Comparison of ENCODE assay signal across 34 cellular contexts in the genomic region with DNA sequence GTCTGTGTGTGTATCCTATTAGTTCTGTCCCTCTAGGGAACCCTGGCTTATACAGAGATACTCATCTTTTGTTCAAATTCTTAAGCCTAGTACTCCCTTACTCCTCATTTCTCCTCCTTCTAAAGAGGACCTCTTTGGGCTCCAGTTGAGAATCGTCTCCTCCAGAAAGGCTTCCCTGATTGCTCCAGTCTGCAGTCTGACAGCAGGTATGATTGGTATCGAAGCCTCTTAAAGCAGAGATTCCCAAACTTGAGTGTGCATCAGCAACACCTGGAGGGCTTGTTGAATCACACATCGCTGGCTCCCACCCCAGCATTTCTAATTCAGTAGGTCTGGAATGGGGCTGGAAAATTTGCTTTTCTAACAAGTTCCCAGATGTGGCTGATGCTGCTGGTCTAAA.
"Had no signal": no experiment of that assay in that cellular context is flagged by ENCODE, and none has a peak within 500 bp of the region (broad histone marks: within the 10 kb centered on the region; RNA-seq: fewer than 3 reads in every experiment).

No MANE protein-coding gene starts in this region.

- H3K9me3 ChIP-seq: adrenal gland, ascending aorta, body of pancreas, breast epithelium had no signal

- H3K4me3 ChIP-seq: adrenal gland, ascending aorta, body of pancreas, breast epithelium, cardiac muscle cell had no signal

- ATAC-seq: activated naive CD4-positive, alpha-beta T cell treated with anti-CD3 and anti-CD28 coated beads, Interleukin-2, amount 50 U/mL, for 72 hours; activated naive CD8-positive, alpha-beta T cell treated with anti-CD3 and anti-CD28 coated beads, Interleukin-2, amount 50 U/mL, for 24 hours; activated T-cell treated with anti-CD3 and anti-CD28 coated beads, Interleukin-2, amount 50 U/mL, for 4 hours; activated T-cell treated with anti-CD3 and anti-CD28 coated beads, Interleukin-2, amount 50 U/mL, for 72 hours; activated T-helper 17 cell treated with anti-CD3 and anti-CD28 coated beads, Interleukin-2, amount 50 U/mL, for 72 hours; body of pancreas had no signal

- H3K27me3 ChIP-seq: adrenal gland, ascending aorta, body of pancreas, brain microvascular endothelial cell, breast epithelium, cardiac muscle cell had no signal

- H3K27ac ChIP-seq: adrenal gland, ascending aorta, body of pancreas, brain microvascular endothelial cell, breast epithelium, cardiac muscle cell had no signal

- H3K36me3 ChIP-seq: adrenal gland, ascending aorta, brain microvascular endothelial cell, breast epithelium, cardiac muscle cell had no signal

- FAIRE-seq: astrocyte, bronchial epithelial cell had no signal

- H3K4me1 ChIP-seq: adrenal gland, ascending aorta, body of pancreas, breast epithelium had no signal

- DNase-seq: activated effector memory CD4-positive, alpha-beta T cell treated with anti-CD3 and anti-CD28 coated beads, Interleukin-2, amount 50 U/mL, for 16 hours; activated effector memory CD4-positive, alpha-beta T cell treated with Interleukin-2 at 50 U/mL for 16 hours; activated gamma-delta T cell; activated gamma-delta T cell treated with Interleukin-2 at 50 U/mL for 16 hours; activated naive CD4-positive, alpha-beta T cell; activated naive CD4-positive, alpha-beta T cell treated with anti-CD3 and anti-CD28 coated beads for 36 hours; activated naive CD4-positive, alpha-beta T cell treated with anti-CD3 and anti-CD28 coated beads, Interleukin-2, amount 10 ng/mL, durations not matched to agents 7 days and 5 days; activated naive CD4-positive, alpha-beta T cell treated with anti-CD3 and anti-CD28 coated beads, Interleukin-2, amount 50 U/mL, for 16 hours; activated naive CD4-positive, alpha-beta T cell treated with Interleukin-2 at 50 U/mL for 16 hours; activated naive CD8-positive, alpha-beta T cell treated with anti-CD3 and anti-CD28 coated beads for 36 hours; activated naive CD8-positive, alpha-beta T cell treated with anti-CD3 and anti-CD28 coated beads, Interleukin-2, amount 10 ng/mL, durations not matched to agents 7 days and 5 days; activated naive CD8-positive, alpha-beta T cell treated with anti-CD3 and anti-CD28 coated beads, Interleukin-2, amount 50 U/mL, for 24 hours; activated T-cell treated with anti-CD3 and anti-CD28 coated beads, Interleukin-2, amount 50 U/mL, for 1 hour; activated T-cell treated with anti-CD3 and anti-CD28 coated beads, Interleukin-2, amount 50 U/mL, for 24 hours; activated T-cell treated with anti-CD3 and anti-CD28 coated beads, Interleukin-2, amount 50 U/mL, for 4 hours; activated T-cell treated with anti-CD3 and anti-CD28 coated beads, Interleukin-2, amount 50 U/mL, for 48 hours; activated T-cell treated with anti-CD3 and anti-CD28 coated beads, Interleukin-2, amount 50 U/mL, for 72 hours; adrenal gland; amniotic stem cell; amygdala; anterior cingulate cortex; aorta; body of pancreas; brain microvascular endothelial cell; caudate nucleus; central memory CD4-positive, alpha-beta T cell; cerebellar nuclear complex had no signal
